19 cellular contexts compared by ENCODE assay signal in genomic region chr22:38485783-38486182, GRCh38. TPM values are rescaled to one million over a fixed set of nuclear protein-coding genes. Genes with fewer than 3 reads are reported as not detected.
DNase-seq lines count a peak whose midpoint lies in the region; ATAC-seq and TF ChIP-seq lines count a peak whose summit lies in the region.
"Had no signal": no experiment of that assay in that cellular context is flagged by ENCODE, and none has a peak within 500 bp of the region (broad histone marks: within the 10 kb centered on the region; RNA-seq: fewer than 3 reads in every experiment).

No MANE protein-coding gene starts in this region.

- intact Hi-C loops in activated CD4-positive, alpha-beta T cell treated with anti-CD3 and anti-CD28 coated beads, Interleukin-2, amount 10 ng/mL, durations not matched to agents 24 days and 14 days (cut with micrococcal nuclease): no loop called here
- intact Hi-C loops in heart right ventricle (cut with DNase I): no loop called here
- intact Hi-C loops in prostate gland (cut with DNase I): no loop called here

- H3K27me3 Mint-ChIP-seq in activated CD4-positive, alpha-beta T cell treated with anti-CD3 and anti-CD28 coated beads, Interleukin-2, amount 10 ng/mL, durations not matched to agents 24 days and 14 days: no peaks in the 10 kb centered on the region
- H3K27me3 Mint-ChIP-seq: natural killer cell treated with Interleukin-12 subunit alpha and Interleukin-12 subunit beta and Interleukin-15 and Interleukin-18, amount 100 ng/mL, for 72 hours; stimulated activated naive B cell treated with anti-CD40 and anti-IgM and Interleukin-4, amounts not matched to agents 10 μg/mL and 1 μg/mL and 100 μg/mL, for 72 hours had no signal

- H3K27ac ChIP-seq in heart right ventricle: no peak overlapping the region
- no peak overlapping the region for H3K27ac ChIP-seq in prostate gland
- H3K27ac ChIP-seq: vagina had no signal

- H3K4me1 Mint-ChIP-seq in activated CD4-positive, alpha-beta T cell treated with anti-CD3 and anti-CD28 coated beads, Interleukin-2, amount 10 ng/mL, durations not matched to agents 24 days and 14 days: peaks cover 27% of the 10 kb centered on the region

- DNase-seq in activated CD4-positive, alpha-beta T cell treated with anti-CD3 and anti-CD28 coated beads, Interleukin-2, amount 10 ng/mL, durations not matched to agents 24 days and 14 days: no peak
- DNase-seq in activated CD4-positive, alpha-beta T cell treated with anti-CD3 and anti-CD28 coated beads for 1 hour: no peak
- DNase-seq in NB4 (ENCODE audit: low read depth): peak; percentile 54
- DNase-seq in heart right ventricle: no peak
- peak; percentile 36 for DNase-seq in prostate gland (ENCODE audit: low spot score)
- DNase-seq in COLO668 (lab: John Stamatoyannopoulos, UW; ENCODE audit: unreplicated experiment): no peak
- DNase-seq: ACHN; COR-L47; dermis blood vessel endothelial cell; hypothalamus; NCI-H1105; NCI-H510A; stimulated activated naive B cell treated with anti-CD40 and anti-IgM and Interleukin-4, amounts not matched to agents 10 μg/mL and 1 μg/mL and 100 μg/mL, for 72 hours; SW 1271 had no signal

- no peak for TF ChIP-seq POLR2A in NB4 (IDR thresholded peaks at IDR 0.05; ENCODE audit: extremely low read depth, insufficient read length)
- TF ChIP-seq POLR2A in prostate gland (IDR thresholded peaks at IDR 0.05): no peak

- H3K9me3 Mint-ChIP-seq in activated CD4-positive, alpha-beta T cell treated with anti-CD3 and anti-CD28 coated beads, Interleukin-2, amount 10 ng/mL, durations not matched to agents 24 days and 14 days: no peaks in the 10 kb centered on the region
- H3K9me3 Mint-ChIP-seq: natural killer cell treated with Interleukin-12 subunit alpha and Interleukin-12 subunit beta and Interleukin-15 and Interleukin-18, amount 100 ng/mL, for 72 hours; stimulated activated naive B cell treated with anti-CD40 and anti-IgM and Interleukin-4, amounts not matched to agents 10 μg/mL and 1 μg/mL and 100 μg/mL, for 72 hours had no signal

- H3K36me3 Mint-ChIP-seq in activated CD4-positive, alpha-beta T cell treated with anti-CD3 and anti-CD28 coated beads, Interleukin-2, amount 10 ng/mL, durations not matched to agents 24 days and 14 days (ENCODE audit: low read depth): peaks cover 88% of the 10 kb centered on the region

- peaks cover 0 to 40% (median 9%) of the 10 kb centered on the region in 9 donors for H3K4me1 ChIP-seq in heart right ventricle
- no peaks in the 10 kb centered on the region for H3K4me1 ChIP-seq in prostate gland (replicated peaks)
- H3K4me1 ChIP-seq: vagina had no signal

- 59 to 67% methylated on average over 5 of the region's 5 CpGs for WGBS in heart right ventricle, 2 donors
- WGBS in prostate gland: 51% methylated on average over 5 of the region's 5 CpGs

- H3K27me3 ChIP-seq in heart right ventricle (no peaks in the 10 kb centered on the region), prostate gland (replicated peaks; ENCODE audit: insufficient read depth) (no peaks in the 10 kb centered on the region)
- H3K27me3 ChIP-seq: vagina had no signal

- TF ChIP-seq CTCF in NB4 (IDR thresholded peaks at IDR 0.05; ENCODE audit: low read depth, low read length): no peak
- no peak for TF ChIP-seq CTCF in heart right ventricle (IDR thresholded peaks at IDR 0.05)
- TF ChIP-seq CTCF in prostate gland (IDR thresholded peaks at IDR 0.05): no peak

- ATAC-seq in heart right ventricle (peak in 5 of 8 donors; percentile 9 to 45 (median 37)), GM19397 (IDR thresholded peaks at IDR 0.05; ENCODE audit: unreplicated experiment) (no peak), HG03469 (IDR thresholded peaks at IDR 0.05; ENCODE audit: unreplicated experiment) (no peak)
- ATAC-seq: stimulated activated naive B cell treated with anti-CD40 and anti-IgM and Interleukin-4, amounts not matched to agents 10 μg/mL and 1 μg/mL and 100 μg/mL, for 72 hours had no signal

- H3K4me3 ChIP-seq in NB4 (ENCODE audit: low read depth, low read length): no peak overlapping the region
- no peak overlapping the region for H3K4me3 ChIP-seq in heart right ventricle
- no peak overlapping the region for H3K4me3 ChIP-seq in prostate gland
- H3K4me3 ChIP-seq: vagina had no signal

- no peak overlapping the region for H3K4me3 Mint-ChIP-seq in activated CD4-positive, alpha-beta T cell treated with anti-CD3 and anti-CD28 coated beads, Interleukin-2, amount 10 ng/mL, durations not matched to agents 24 days and 14 days
- H3K4me3 Mint-ChIP-seq: natural killer cell treated with Interleukin-12 subunit alpha and Interleukin-12 subunit beta and Interleukin-15 and Interleukin-18, amount 100 ng/mL, for 72 hours; stimulated activated naive B cell treated with anti-CD40 and anti-IgM and Interleukin-4, amounts not matched to agents 10 μg/mL and 1 μg/mL and 100 μg/mL, for 72 hours had no signal

- H3K9me3 ChIP-seq in heart right ventricle (no peaks in the 10 kb centered on the region), prostate gland (no peaks in the 10 kb centered on the region)
- H3K9me3 ChIP-seq: vagina had no signal

- peak overlapping the region; percentile 62 for H3K27ac Mint-ChIP-seq in activated CD4-positive, alpha-beta T cell treated with anti-CD3 and anti-CD28 coated beads, Interleukin-2, amount 10 ng/mL, durations not matched to agents 24 days and 14 days
- H3K27ac Mint-ChIP-seq: natural killer cell treated with Interleukin-12 subunit alpha and Interleukin-12 subunit beta and Interleukin-15 and Interleukin-18, amount 100 ng/mL, for 72 hours had no signal

- H3K36me3 ChIP-seq in heart right ventricle (peaks cover 6 to 100% (median 97%) of the 10 kb centered on the region in 9 donors), prostate gland (peaks cover 35 to 57% of the 10 kb centered on the region in 2 donors)

RNA-seq across cellular contexts. Expression of gene KDELR3, which starts 17.9 kb away (rescaled TPM):
- 1.1 and 1.3 TPM in 2 replicates for total RNA-seq in activated CD4-positive, alpha-beta T cell treated with anti-CD3 and anti-CD28 coated beads, Interleukin-2, amount 10 ng/mL, durations not matched to agents 24 days and 14 days
- 10 to 100 TPM in 3 of 10 donors, 1 to 10 TPM in 7; 3.4 to 12.9 (median 7.9) TPM for total RNA-seq in heart right ventricle
- polyA plus RNA-seq in heart right ventricle: 10 to 100 TPM in 1 of 2 donors, 1 to 10 TPM in 1; 9.4 to 11.5 TPM
- 10 to 100 TPM; 13.8 to 25.4 TPM for total RNA-seq in prostate gland

RNA-seq across cellular contexts. Expression of gene DDX17, which starts 20.3 kb away (rescaled TPM):
- 373 and 374 TPM in 2 replicates for total RNA-seq in activated CD4-positive, alpha-beta T cell treated with anti-CD3 and anti-CD28 coated beads, Interleukin-2, amount 10 ng/mL, durations not matched to agents 24 days and 14 days
- total RNA-seq in heart right ventricle (100 to 1,000 TPM; 156 to 236 (median 169) TPM), prostate gland (100 to 1,000 TPM; 374 to 600 TPM)
- 100 to 1,000 TPM in 1 of 2 donors, 10 to 100 TPM in 1; 76.2 to 241 TPM for polyA plus RNA-seq in heart right ventricle

RNA-seq across cellular contexts. Expression of gene KCNJ4, which starts 30.8 kb away (rescaled TPM):
- total RNA-seq in activated CD4-positive, alpha-beta T cell treated with anti-CD3 and anti-CD28 coated beads, Interleukin-2, amount 10 ng/mL, durations not matched to agents 24 days and 14 days: not detected in 2 replicates
- total RNA-seq in heart right ventricle: 10 to 100 TPM in 9 of 10 donors, 1 to 10 TPM in 1; 4.9 to 93.3 (median 43.9) TPM
- 10 to 100 TPM in 1 of 2 donors, 1 to 10 TPM in 1; 7.6 to 19.5 TPM for polyA plus RNA-seq in heart right ventricle
- total RNA-seq in prostate gland: 1 to 10 TPM in 1 of 2 donors, not detected in 1; 3.2 TPM
- total RNA-seq: dermis blood vessel endothelial cell; fibroblast of lung; natural killer cell treated with Interleukin-12 subunit alpha and Interleukin-12 subunit beta and Interleukin-15 and Interleukin-18, amount 100 ng/mL, for 72 hours; vagina had no signal
- polyA plus RNA-seq: fibroblast of lung had no signal

Comparison
In these comparisons a context has a peak if more than half of its experiments do, and no peak if none do; other contexts are left out.
1. DNase-seq: peak in NB4 (single experiment) and prostate gland (single experiment); none in activated CD4-positive, alpha-beta T cell treated with anti-CD3 and anti-CD28 coated beads, Interleukin-2, amount 10 ng/mL, durations not matched to agents 24 days and 14 days (single experiment), activated CD4-positive, alpha-beta T cell treated with anti-CD3 and anti-CD28 coated beads for 1 hour (single experiment), heart right ventricle (0 of 2) and COLO668 (single experiment).
2. ATAC-seq: peak in heart right ventricle (5 of 8); none in GM19397 (single experiment) and HG03469 (single experiment).